In genomic region chr13:109357751-109358150, GRCh38 we compare ENCODE assay signal across 25 cellular contexts.
DNase-seq lines count a peak whose midpoint lies in the region; ATAC-seq and TF ChIP-seq lines count a peak whose summit lies in the region.
"Had no signal": no experiment of that assay in that cellular context is flagged by ENCODE, and none has a peak within 500 bp of the region (broad histone marks: within the 10 kb centered on the region; RNA-seq: fewer than 3 reads in every experiment).

No MANE protein-coding gene starts in this region.

- H3K27me3 ChIP-seq in mammary epithelial cell (ENCODE audit: insufficient read depth, low read length) (no peaks in the 10 kb centered on the region), SJSA1 (replicated peaks) (no peaks in the 10 kb centered on the region), endodermal cell (ENCODE audit: control insufficient read depth, insufficient read depth, low read length, poor library complexity, severe bottlenecking) (no peaks in the 10 kb centered on the region)
- H3K27me3 ChIP-seq: BE2C had no signal

- DNase-seq in mammary epithelial cell, result peak; percentile 30
- DNase-seq in MCF 10A (ENCODE audit: unreplicated experiment), result no peak
- peak; percentile 98 to 100 for DNase-seq in SJSA1 (ENCODE audit: low read depth in 1 of 2, low spot score in 2 of 2)
- no peak for DNase-seq in endodermal cell
- DNase-seq in non-pigmented ciliary epithelial cell (ENCODE audit: low read depth), result peak; percentile 70
- no peak for DNase-seq in activated CD8-positive, alpha-beta memory T cell treated with anti-CD3 and anti-CD28 coated beads, Interleukin-2, amount 10 ng/mL, durations not matched to agents 7 days and 5 days
- DNase-seq in activated naive CD4-positive, alpha-beta T cell treated with anti-CD3 and anti-CD28 coated beads, Interleukin-2, amount 50 U/mL, for 16 hours, result no peak
- DNase-seq: BE2C; CD4-positive, CD25-positive, alpha-beta regulatory T cell; COR-L47; DMS 273 treated with DMSO at 0.1 percent for 48 hours; DND-41; GDM1; MV-4-11; NCI-H1417; NCI-H187 treated with DMSO at 0.1 percent for 48 hours; NCI-H345; NCI-H524 treated with DMSO at 0.1 percent for 48 hours; RPMI8226; SHP77 treated with DMSO at 0.1 percent for 48 hours had no signal

- no peak for TF ChIP-seq POLR2A in GM18505 (IDR thresholded peaks at IDR 0.05; ENCODE audit: borderline replicate concordance, extremely low read depth, insufficient read depth, insufficient read length)

- in situ Hi-C loops in mammary epithelial cell (cut with MboI; ENCODE audit: low sequenced_read_pairs in 2 of 2), result no loop called here

- no peaks in the 10 kb centered on the region for H3K79me2 ChIP-seq in mammary epithelial cell (ENCODE audit: insufficient read depth, low read length)

- no peak overlapping the region for H3K27ac Mint-ChIP-seq in MCF 10A (ENCODE audit: low read depth, unreplicated experiment)
- peak overlapping the region; percentile 24 for H3K27ac Mint-ChIP-seq in endodermal cell
- H3K27ac Mint-ChIP-seq in activated CD8-positive, alpha-beta memory T cell treated with anti-CD3 and anti-CD28 coated beads, Interleukin-2, amount 10 ng/mL, durations not matched to agents 7 days and 5 days, result no peak overlapping the region
- H3K27ac Mint-ChIP-seq: CD4-positive, CD25-positive, alpha-beta regulatory T cell had no signal

- BruUV-seq in mammary epithelial cell (replicated peaks; lab: Mats Ljungman, UMichigan), result no TSS peak
- no TSS peak for BruUV-seq in MCF 10A (replicated peaks; lab: Mats Ljungman, UMichigan)

- no peak overlapping the region for H3K4me2 ChIP-seq in mammary epithelial cell (ENCODE audit: insufficient read depth, low read depth, low read length)

- no peak overlapping the region for H3K9ac ChIP-seq in mammary epithelial cell (ENCODE audit: insufficient read depth, low read length)
- no peak overlapping the region for H3K9ac ChIP-seq in endodermal cell (ENCODE audit: extremely low read depth, low read length, poor library complexity, severe bottlenecking)

- H3K4me1 Mint-ChIP-seq in MCF 10A (ENCODE audit: insufficient read depth, unreplicated experiment), result no peaks in the 10 kb centered on the region
- peaks cover 9% of the 10 kb centered on the region for H3K4me1 Mint-ChIP-seq in endodermal cell
- H3K4me1 Mint-ChIP-seq in activated CD8-positive, alpha-beta memory T cell treated with anti-CD3 and anti-CD28 coated beads, Interleukin-2, amount 10 ng/mL, durations not matched to agents 7 days and 5 days, result no peaks in the 10 kb centered on the region
- H3K4me1 Mint-ChIP-seq: CD4-positive, CD25-positive, alpha-beta regulatory T cell had no signal

- H3K27me3 Mint-ChIP-seq in MCF 10A (ENCODE audit: insufficient read depth, unreplicated experiment), result no peaks in the 10 kb centered on the region
- H3K27me3 Mint-ChIP-seq in endodermal cell (ENCODE audit: insufficient read depth), result peaks cover 2% of the 10 kb centered on the region
- H3K27me3 Mint-ChIP-seq in activated CD8-positive, alpha-beta memory T cell treated with anti-CD3 and anti-CD28 coated beads, Interleukin-2, amount 10 ng/mL, durations not matched to agents 7 days and 5 days, result no peaks in the 10 kb centered on the region
- H3K27me3 Mint-ChIP-seq: CD4-positive, CD25-positive, alpha-beta regulatory T cell had no signal

- ATAC-seq in GM18505 (IDR thresholded peaks at IDR 0.05; ENCODE audit: unreplicated experiment), result no peak
- ATAC-seq in activated CD8-positive, alpha-beta memory T cell treated with anti-CD3 and anti-CD28 coated beads, Interleukin-2, amount 10 ng/mL, durations not matched to agents 7 days and 5 days, result no peak
- ATAC-seq: HCT116, K562, SK-N-SH treated with all-trans-retinoic acid at 6 μM for 48 hours had no signal

- WGBS in mammary epithelial cell (ENCODE audit: low coverage, missing lambda C conversion rate), result 93% methylated on average over 9 of the region's 9 CpGs
- 89 to 92% methylated on average over 6 to 9 of the region's 9 CpGs for WGBS in endodermal cell (ENCODE audit: insufficient coverage in 1 of 2, insufficient read length in 1 of 2), 2 experiments

- TF ChIP-seq CTCF in mammary epithelial cell (conservative IDR thresholded peaks at IDR 0.05 in 1 of 2, IDR thresholded peaks at IDR 0.05 in 1 of 2; ENCODE audit: extremely low read depth in 1 of 2, insufficient read depth in 1 of 2, low read depth in 1 of 2, low read length in 2 of 2), result no peak
- TF ChIP-seq CTCF in MCF 10A (IDR thresholded peaks at IDR 0.05; ENCODE audit: unreplicated experiment), result no peak
- TF ChIP-seq CTCF in endodermal cell (conservative IDR thresholded peaks at IDR 0.05), result no peak

- H3K36me3 Mint-ChIP-seq in MCF 10A (ENCODE audit: insufficient read depth, unreplicated experiment) (no peaks in the 10 kb centered on the region), endodermal cell (ENCODE audit: low read depth) (no peaks in the 10 kb centered on the region)
- no peaks in the 10 kb centered on the region for H3K36me3 Mint-ChIP-seq in activated CD8-positive, alpha-beta memory T cell treated with anti-CD3 and anti-CD28 coated beads, Interleukin-2, amount 10 ng/mL, durations not matched to agents 7 days and 5 days
- H3K36me3 Mint-ChIP-seq: CD4-positive, CD25-positive, alpha-beta regulatory T cell had no signal

- H3K4me3 Mint-ChIP-seq in MCF 10A (ENCODE audit: unreplicated experiment) (no peak overlapping the region), endodermal cell (no peak overlapping the region)
- H3K4me3 Mint-ChIP-seq in activated CD8-positive, alpha-beta memory T cell treated with anti-CD3 and anti-CD28 coated beads, Interleukin-2, amount 10 ng/mL, durations not matched to agents 7 days and 5 days, result no peak overlapping the region
- H3K4me3 Mint-ChIP-seq: CD4-positive, CD25-positive, alpha-beta regulatory T cell had no signal

- CTCF ChIA-PET in mammary epithelial cell (lab: Charles Lee; ENCODE audit: low non-redundant PET), result no interaction called here
- CTCF ChIA-PET in MCF 10A (lab: Yijun Ruan, JAX), result no interaction called here
- CTCF ChIA-PET in activated CD8-positive, alpha-beta memory T cell treated with anti-CD3 and anti-CD28 coated beads, Interleukin-2, amount 10 ng/mL, durations not matched to agents 7 days and 5 days (lab: Charles Lee), result no interaction called here

- H3K9me3 Mint-ChIP-seq in MCF 10A (ENCODE audit: unreplicated experiment), result no peaks in the 10 kb centered on the region
- no peaks in the 10 kb centered on the region for H3K9me3 Mint-ChIP-seq in endodermal cell
- H3K9me3 Mint-ChIP-seq in activated CD8-positive, alpha-beta memory T cell treated with anti-CD3 and anti-CD28 coated beads, Interleukin-2, amount 10 ng/mL, durations not matched to agents 7 days and 5 days (ENCODE audit: low read depth), result no peaks in the 10 kb centered on the region
- H3K9me3 Mint-ChIP-seq: CD4-positive, CD25-positive, alpha-beta regulatory T cell had no signal

- intact Hi-C loops in mammary epithelial cell (cut with micrococcal nuclease) (no loop called here), MCF 10A (cut with micrococcal nuclease) (no loop called here)

- H3K27ac ChIP-seq in mammary epithelial cell (ENCODE audit: insufficient read depth, low read depth, low read length) (no peak overlapping the region), SJSA1 (peak overlapping the region; percentile 88), endodermal cell (ENCODE audit: low read depth, low read length) (no peak overlapping the region)
- H3K27ac ChIP-seq: 22Rv1 had no signal

- no peak overlapping the region for H3K4me3 ChIP-seq in mammary epithelial cell (replicated peaks in 1 of 3; ENCODE audit: insufficient read depth in 1 of 3, low read depth in 2 of 3, low read length in 3 of 3)
- no peak overlapping the region for H3K4me3 ChIP-seq in SJSA1
- H3K4me3 ChIP-seq in endodermal cell (ENCODE audit: low read length), result no peak overlapping the region
- H3K4me3 ChIP-seq: K562 had no signal

- H3K36me3 ChIP-seq in mammary epithelial cell (ENCODE audit: insufficient read depth, low read length) (no peaks in the 10 kb centered on the region), SJSA1 (no peaks in the 10 kb centered on the region), endodermal cell (ENCODE audit: control insufficient read depth, insufficient read depth, low read length) (no peaks in the 10 kb centered on the region)
- H3K36me3 ChIP-seq: BE2C had no signal

- dilution Hi-C loops in mammary epithelial cell (cut with HindIII; ENCODE audit: low sequenced_read_pairs), result no loop called here

- H4K20me1 ChIP-seq in mammary epithelial cell (ENCODE audit: insufficient read depth, low read length), result no peaks in the 10 kb centered on the region

- H3K9me3 ChIP-seq in mammary epithelial cell (replicated peaks; ENCODE audit: insufficient read depth, low read length) (no peaks in the 10 kb centered on the region), SJSA1 (replicated peaks) (no peaks in the 10 kb centered on the region), endodermal cell (ENCODE audit: control insufficient read depth, low read length) (no peaks in the 10 kb centered on the region)
- H3K9me3 ChIP-seq: BE2C had no signal

- POLR2A ChIA-PET in MCF 10A (lab: Yijun Ruan, JAX), result no interaction called here

- no peak overlapping the region for H2AFZ ChIP-seq in mammary epithelial cell (ENCODE audit: low read depth, low read length)

- no peaks in the 10 kb centered on the region for H3K4me1 ChIP-seq in mammary epithelial cell (ENCODE audit: insufficient read depth, low read length)
- H3K4me1 ChIP-seq in SJSA1 (replicated peaks), result peaks cover 21% of the 10 kb centered on the region
- peaks cover 3% of the 10 kb centered on the region for H3K4me1 ChIP-seq in endodermal cell (ENCODE audit: control insufficient read depth, insufficient read depth, low read length)

Comparison
In these comparisons a context has a peak if more than half of its experiments do, and no peak if none do; other contexts are left out.
1. DNase-seq: peak in mammary epithelial cell (single experiment), SJSA1 (2 of 2) and non-pigmented ciliary epithelial cell (single experiment); none in MCF 10A (single experiment), endodermal cell (single experiment), activated CD8-positive, alpha-beta memory T cell treated with anti-CD3 and anti-CD28 coated beads, Interleukin-2, amount 10 ng/mL, durations not matched to agents 7 days and 5 days (single experiment) and activated naive CD4-positive, alpha-beta T cell treated with anti-CD3 and anti-CD28 coated beads, Interleukin-2, amount 50 U/mL, for 16 hours (single experiment).